ENCODE assay signal across 1 cellular context in the genomic region with DNA sequence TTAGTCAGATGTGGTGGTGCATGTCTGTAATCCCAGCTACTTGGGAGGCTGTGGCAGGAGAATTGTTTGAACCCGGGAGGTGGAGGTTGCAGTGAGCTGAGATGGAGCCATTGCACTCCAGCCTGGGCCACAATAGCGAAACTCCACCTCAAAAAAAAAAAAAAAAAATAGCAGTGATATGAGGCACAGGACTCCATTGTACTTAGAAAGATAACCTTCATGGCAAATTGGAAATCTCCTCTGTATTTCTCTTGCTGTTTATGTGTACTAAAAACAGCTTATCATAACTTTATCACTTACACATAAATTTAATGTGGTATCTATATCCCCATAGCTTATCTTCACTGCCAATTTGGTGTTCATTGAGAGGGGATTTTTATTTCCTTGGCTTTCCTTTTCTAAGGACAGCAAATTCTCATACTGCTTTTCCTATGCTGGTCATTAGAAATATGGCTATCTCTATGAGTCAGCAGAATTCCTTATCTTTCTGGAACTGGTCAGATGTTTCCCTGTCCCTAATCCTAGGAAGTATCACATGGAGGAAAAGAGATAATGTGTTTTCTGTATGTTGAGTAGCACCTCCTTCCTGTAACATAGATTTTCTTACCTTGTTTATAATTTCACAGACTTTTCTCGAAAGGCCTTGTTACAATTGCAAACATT.
TF ChIP-seq lines count a peak whose summit lies in the region.

No MANE protein-coding gene starts in this region.

TF ChIP-seq in K562, 482 proteins besides CTCF, POLR2A, EP300 and RAD21 (continues in another document):
- peak; percentile 95 for TF ChIP-seq C11orf30 (IDR thresholded peaks at IDR 0.05; ENCODE audit: low read depth)
- TF ChIP-seq, protein P1, sequence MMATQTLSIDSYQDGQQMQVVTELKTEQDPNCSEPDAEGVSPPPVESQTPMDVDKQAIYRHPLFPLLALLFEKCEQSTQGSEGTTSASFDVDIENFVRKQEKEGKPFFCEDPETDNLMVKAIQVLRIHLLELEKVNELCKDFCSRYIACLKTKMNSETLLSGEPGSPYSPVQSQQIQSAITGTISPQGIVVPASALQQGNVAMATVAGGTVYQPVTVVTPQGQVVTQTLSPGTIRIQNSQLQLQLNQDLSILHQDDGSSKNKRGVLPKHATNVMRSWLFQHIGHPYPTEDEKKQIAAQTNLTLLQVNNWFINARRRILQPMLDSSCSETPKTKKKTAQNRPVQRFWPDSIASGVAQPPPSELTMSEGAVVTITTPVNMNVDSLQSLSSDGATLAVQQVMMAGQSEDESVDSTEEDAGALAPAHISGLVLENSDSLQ (IDR thresholded peaks at IDR 0.05): 0 out of 2 replicates have a peak, but pooled peaks have one; percentile 23
- TF ChIP-seq ESRRA (IDR thresholded peaks at IDR 0.05; ENCODE audit: borderline replicate concordance, low read depth): peak; percentile 11; the same call in 1 of the 2 replicates
- no peak for TF ChIP-seq NCOA1 (IDR thresholded peaks at IDR 0.05; ENCODE audit: low read depth)
- TF ChIP-seq ZBTB34 (CRISPR knock-in tag; IDR thresholded peaks at IDR 0.05): no peak
- peak; percentile 86 for TF ChIP-seq CBFA2T2 (conservative IDR thresholded peaks at IDR 0.05)
- peak; percentile 54 for TF ChIP-seq FOXM1 (IDR thresholded peaks at IDR 0.05; ENCODE audit: low read depth)
- TF ChIP-seq FOXM1 (CRISPR knock-in tag; IDR thresholded peaks at IDR 0.05; ENCODE audit: low read depth): no peak
- TF ChIP-seq SOX6 (IDR thresholded peaks at IDR 0.05): peak; percentile 72; the same call in 1 of the 2 replicates
- TF ChIP-seq LEF1 (IDR thresholded peaks at IDR 0.05): peak; percentile 68
- no peak for TF ChIP-seq ZC3H4 (CRISPR knock-in tag; IDR thresholded peaks at IDR 0.05; ENCODE audit: borderline replicate concordance)
- TF ChIP-seq JUN (IDR thresholded peaks at IDR 0.05; ENCODE audit: borderline replicate concordance, low read depth, low read length): no peak
- no peak for TF ChIP-seq JUN (CRISPR knock-in tag; IDR thresholded peaks at IDR 0.05; ENCODE audit: borderline replicate concordance)
- TF ChIP-seq, protein P2, sequence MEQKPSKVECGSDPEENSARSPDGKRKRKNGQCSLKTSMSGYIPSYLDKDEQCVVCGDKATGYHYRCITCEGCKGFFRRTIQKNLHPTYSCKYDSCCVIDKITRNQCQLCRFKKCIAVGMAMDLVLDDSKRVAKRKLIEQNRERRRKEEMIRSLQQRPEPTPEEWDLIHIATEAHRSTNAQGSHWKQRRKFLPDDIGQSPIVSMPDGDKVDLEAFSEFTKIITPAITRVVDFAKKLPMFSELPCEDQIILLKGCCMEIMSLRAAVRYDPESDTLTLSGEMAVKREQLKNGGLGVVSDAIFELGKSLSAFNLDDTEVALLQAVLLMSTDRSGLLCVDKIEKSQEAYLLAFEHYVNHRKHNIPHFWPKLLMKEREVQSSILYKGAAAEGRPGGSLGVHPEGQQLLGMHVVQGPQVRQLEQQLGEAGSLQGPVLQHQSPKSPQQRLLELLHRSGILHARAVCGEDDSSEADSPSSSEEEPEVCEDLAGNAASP (IDR thresholded peaks at IDR 0.05): no peak
- peak; percentile 75 for TF ChIP-seq ETV1 (tag; conservative IDR thresholded peaks at IDR 0.05; ENCODE audit: low read depth)
- peak; percentile 56; the same call in 1 of the 2 replicates for TF ChIP-seq ATF3 (IDR thresholded peaks at IDR 0.05)
- no peak for TF ChIP-seq ATF3 (CRISPR knock-in tag; conservative IDR thresholded peaks at IDR 0.05)
- TF ChIP-seq SMARCC2 (IDR thresholded peaks at IDR 0.05; ENCODE audit: low read depth): peak; percentile 81
- TF ChIP-seq NFE2L1 (tag; IDR thresholded peaks at IDR 0.05; ENCODE audit: borderline replicate concordance, low read depth): peak; percentile 90
- TF ChIP-seq HDAC1 (IDR thresholded peaks at IDR 0.05): 0 out of 4 replicates have a peak, but pooled peaks of 1 of the 2 experiments have one; percentile 17
- TF ChIP-seq HNRNPL (IDR thresholded peaks at IDR 0.05; ENCODE audit: low read depth, low read length): no peak
- peak; percentile 52; the same call in 1 of the 2 replicates for TF ChIP-seq ZNF384 (IDR thresholded peaks at IDR 0.05; ENCODE audit: low read depth, low read length)
- 0 out of 2 replicates have a peak, but pooled peaks have one; percentile 50 for TF ChIP-seq NBN (IDR thresholded peaks at IDR 0.05; ENCODE audit: low read depth)
- no peak for TF ChIP-seq MCM7 (IDR thresholded peaks at IDR 0.05)
- no peak for TF ChIP-seq SMAD1 (IDR thresholded peaks at IDR 0.05; ENCODE audit: low read depth, low read length, partially characterized antibody)
- peak; percentile 58; the same call in 1 of the 2 replicates for TF ChIP-seq POLR2H (tag; IDR thresholded peaks at IDR 0.05; ENCODE audit: low read depth)
- TF ChIP-seq PML (IDR thresholded peaks at IDR 0.05; ENCODE audit: low read length): peak; percentile 67
- TF ChIP-seq HDAC2 (IDR thresholded peaks at IDR 0.05): 0 out of 2 replicates have a peak, but pooled peaks have one; percentile 17
- TF ChIP-seq FOXK2 (conservative IDR thresholded peaks at IDR 0.05 in 1 of 2, IDR thresholded peaks at IDR 0.05 in 1 of 2; ENCODE audit: low read depth in 2 of 2): peak in 1 of 2 experiments; percentile 56; a peak in 2 of 4 replicates
- TF ChIP-seq, protein P3, sequence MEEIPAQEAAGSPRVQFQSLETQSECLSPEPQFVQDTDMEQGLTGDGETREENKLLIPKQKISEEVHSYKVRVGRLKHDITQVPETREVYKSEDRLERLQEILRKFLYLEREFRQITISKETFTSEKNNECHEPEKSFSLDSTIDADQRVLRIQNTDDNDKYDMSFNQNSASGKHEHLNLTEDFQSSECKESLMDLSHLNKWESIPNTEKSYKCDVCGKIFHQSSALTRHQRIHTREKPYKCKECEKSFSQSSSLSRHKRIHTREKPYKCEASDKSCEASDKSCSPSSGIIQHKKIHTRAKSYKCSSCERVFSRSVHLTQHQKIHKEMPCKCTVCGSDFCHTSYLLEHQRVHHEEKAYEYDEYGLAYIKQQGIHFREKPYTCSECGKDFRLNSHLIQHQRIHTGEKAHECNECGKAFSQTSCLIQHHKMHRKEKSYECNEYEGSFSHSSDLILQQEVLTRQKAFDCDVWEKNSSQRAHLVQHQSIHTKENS (CRISPR knock-in tag; IDR thresholded peaks at IDR 0.05): no peak
- TF ChIP-seq VEZF1 (CRISPR knock-in tag; IDR thresholded peaks at IDR 0.05): peak; percentile 25; the same call in 1 of the 2 replicates
- TF ChIP-seq EGR1 (conservative IDR thresholded peaks at IDR 0.05): no peak
- TF ChIP-seq JUNB (CRISPR knock-in tag; conservative IDR thresholded peaks at IDR 0.05): no peak
- TF ChIP-seq SMARCA4 (IDR thresholded peaks at IDR 0.05): peak; percentile 93
- TF ChIP-seq KLF16 (IDR thresholded peaks at IDR 0.05): peak; percentile 60; the same call in 1 of the 2 replicates
- TF ChIP-seq STAT5A (IDR thresholded peaks at IDR 0.05; ENCODE audit: borderline replicate concordance, low read length): peak; percentile 57; the same call in 1 of the 2 replicates
- TF ChIP-seq BACH1 (tag; IDR thresholded peaks at IDR 0.05): peak; percentile 89
- TF ChIP-seq ZNF766 (CRISPR knock-in tag; conservative IDR thresholded peaks at IDR 0.05): peak; percentile 67; the same call in 1 of the 2 replicates
- TF ChIP-seq SP2 (IDR thresholded peaks at IDR 0.05; ENCODE audit: extremely low read depth, low read depth, low read length, poor library complexity, severe bottlenecking): no peak
- no peak for TF ChIP-seq HSF4 (CRISPR knock-in tag; IDR thresholded peaks at IDR 0.05; ENCODE audit: borderline replicate concordance)
- peak; percentile 94 for TF ChIP-seq MAFF (IDR thresholded peaks at IDR 0.05; ENCODE audit: low read length)
- TF ChIP-seq NFIC (IDR thresholded peaks at IDR 0.05): peak; percentile 59
- TF ChIP-seq E2F4 (CRISPR knock-in tag; IDR thresholded peaks at IDR 0.05; ENCODE audit: low read depth): no peak
- no peak for TF ChIP-seq E2F6 (IDR thresholded peaks at IDR 0.05; ENCODE audit: borderline replicate concordance in 1 of 2, extremely low read depth in 1 of 2, insufficient read depth in 1 of 2, insufficient read length in 1 of 2, low read depth in 1 of 2, low read length in 1 of 2, poor library complexity in 1 of 2, severe bottlenecking in 1 of 2)
- TF ChIP-seq RCOR1 (IDR thresholded peaks at IDR 0.05; ENCODE audit: borderline replicate concordance in 1 of 2, low read depth in 2 of 2, low read length in 2 of 2): peak in 1 of 2 experiments; percentile 60; a peak in 2 of 4 replicates
- peak; percentile 93 for TF ChIP-seq TEAD4 (IDR thresholded peaks at IDR 0.05; ENCODE audit: low read length)
- no peak for TF ChIP-seq TEAD4 (CRISPR knock-in tag; IDR thresholded peaks at IDR 0.05; ENCODE audit: borderline replicate concordance)
- no peak for TF ChIP-seq KDM4B (IDR thresholded peaks at IDR 0.05; ENCODE audit: borderline replicate concordance in 2 of 2, low read depth in 1 of 2)
- no peak for TF ChIP-seq SIX5 (IDR thresholded peaks at IDR 0.05; ENCODE audit: borderline replicate concordance in 1 of 2, insufficient read depth in 1 of 2, low read depth in 1 of 2, low read length in 2 of 2)
- no peak for TF ChIP-seq ATF1 (CRISPR knock-in tag; IDR thresholded peaks at IDR 0.05)
- TF ChIP-seq ATF1 (tag; IDR thresholded peaks at IDR 0.05): 0 out of 2 replicates have a peak, but pooled peaks have one; percentile 11
- TF ChIP-seq, protein P4, sequence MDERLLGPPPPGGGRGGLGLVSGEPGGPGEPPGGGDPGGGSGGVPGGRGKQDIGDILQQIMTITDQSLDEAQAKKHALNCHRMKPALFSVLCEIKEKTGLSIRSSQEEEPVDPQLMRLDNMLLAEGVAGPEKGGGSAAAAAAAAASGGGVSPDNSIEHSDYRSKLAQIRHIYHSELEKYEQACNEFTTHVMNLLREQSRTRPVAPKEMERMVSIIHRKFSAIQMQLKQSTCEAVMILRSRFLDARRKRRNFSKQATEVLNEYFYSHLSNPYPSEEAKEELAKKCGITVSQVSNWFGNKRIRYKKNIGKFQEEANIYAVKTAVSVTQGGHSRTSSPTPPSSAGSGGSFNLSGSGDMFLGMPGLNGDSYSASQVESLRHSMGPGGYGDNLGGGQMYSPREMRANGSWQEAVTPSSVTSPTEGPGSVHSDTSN (CRISPR knock-in tag; IDR thresholded peaks at IDR 0.05; ENCODE audit: low read depth): no peak
- TF ChIP-seq, protein P4 (tag; conservative IDR thresholded peaks at IDR 0.05; ENCODE audit: low read depth): 0 out of 2 replicates have a peak, but pooled peaks have one; percentile 7
- TF ChIP-seq MTA3 (IDR thresholded peaks at IDR 0.05; ENCODE audit: borderline replicate concordance): no peak
- peak; percentile 82 for TF ChIP-seq ZNF644 (tag; IDR thresholded peaks at IDR 0.05; ENCODE audit: low read depth)
- 0 out of 2 replicates have a peak, but pooled peaks have one; percentile 33 for TF ChIP-seq MBD2 (IDR thresholded peaks at IDR 0.05; ENCODE audit: borderline replicate concordance, low read depth)
- peak; percentile 61 for TF ChIP-seq CCNT2 (IDR thresholded peaks at IDR 0.05; ENCODE audit: borderline replicate concordance, extremely low read depth, insufficient read length, low read depth, low read length)
- peak; percentile 91 for TF ChIP-seq DPF2 (IDR thresholded peaks at IDR 0.05)
- TF ChIP-seq MAZ (CRISPR knock-in tag; conservative IDR thresholded peaks at IDR 0.05 in 1 of 2, IDR thresholded peaks at IDR 0.05 in 1 of 2): 0 out of 4 replicates have a peak, but pooled peaks of 1 of the 2 experiments have one; percentile 31
